In the genomic region with DNA sequence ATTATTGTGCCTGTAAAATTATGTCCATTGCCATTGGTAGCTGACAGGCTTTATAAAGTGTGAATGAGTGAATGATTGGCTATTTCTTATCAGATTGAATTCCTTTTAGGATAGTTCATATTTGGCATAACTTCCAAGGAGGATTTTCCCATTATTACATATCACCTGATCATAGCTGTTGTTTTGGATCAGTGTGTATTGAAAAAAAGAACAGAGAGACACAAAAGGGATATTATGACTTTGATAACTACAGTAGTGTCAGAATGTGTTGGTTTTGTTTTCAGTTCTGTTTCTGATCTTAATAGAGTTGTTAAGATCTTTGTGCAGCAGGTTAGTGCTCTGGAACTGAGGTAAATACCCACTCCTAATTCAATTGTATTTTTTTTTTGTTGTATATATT, we compare ENCODE assay signal across 10 cellular contexts.
DNase-seq lines count a peak whose midpoint lies in the region; ATAC-seq and TF ChIP-seq lines count a peak whose summit lies in the region.
"Had no signal": no experiment of that assay in that cellular context is flagged by ENCODE, and none has a peak within 500 bp of the region (broad histone marks: within the 10 kb centered on the region; RNA-seq: fewer than 3 reads in every experiment).

No MANE protein-coding gene starts in this region.

- no peak for DNase-seq in A673 (ENCODE audit: low spot score)
- no peak for DNase-seq in HFFc6
- DNase-seq in NCI-H510A (lab: John Stamatoyannopoulos, UW) = no peak
- DNase-seq in NCI-H2196 treated with DMSO at 0.1 percent for 48 hours (lab: John Stamatoyannopoulos, UW; ENCODE audit: unreplicated experiment) = no peak
- DNase-seq in H7 = no peak
- DNase-seq: Peyer's patch had no signal

- intact Hi-C loops in A673 (cut with micrococcal nuclease; ENCODE audit: unreplicated experiment) = no loop called here

- ATAC-seq in GM18909 (IDR thresholded peaks at IDR 0.05; ENCODE audit: poor library complexity, unreplicated experiment) (peak; percentile 85), HG02943 (IDR thresholded peaks at IDR 0.05; ENCODE audit: low read depth, unreplicated experiment) (peak; percentile 74)

- peak overlapping the region; percentile 88 for H3K27ac ChIP-seq in A673 (ENCODE audit: low read depth, low read length, poor library complexity, severe bottlenecking)

- peaks cover 32% of the 10 kb centered on the region for H3K4me1 Mint-ChIP-seq in activated naive CD8-positive, alpha-beta T cell (ENCODE audit: low read depth)
- H3K4me1 Mint-ChIP-seq in HFFc6 (ENCODE audit: low read depth) = peaks cover 33% of the 10 kb centered on the region

- H3K4me3 Mint-ChIP-seq in activated naive CD8-positive, alpha-beta T cell = no peak overlapping the region
- no peak overlapping the region for H3K4me3 Mint-ChIP-seq in HFFc6

- TF ChIP-seq CTCF in A673 (conservative IDR thresholded peaks at IDR 0.05; ENCODE audit: low read depth, low read length) = no peak
- no peak for TF ChIP-seq CTCF in HFFc6 (IDR thresholded peaks at IDR 0.05)

- H3K9me3 Mint-ChIP-seq in activated naive CD8-positive, alpha-beta T cell (ENCODE audit: low read depth) = no peaks in the 10 kb centered on the region
- H3K9me3 Mint-ChIP-seq in HFFc6 = no peaks in the 10 kb centered on the region

- peaks cover 7% of the 10 kb centered on the region for H3K36me3 Mint-ChIP-seq in activated naive CD8-positive, alpha-beta T cell
- 0 out of 2 replicates have a peak, but pooled peaks cover 4% of the 10 kb centered on the region for H3K36me3 Mint-ChIP-seq in HFFc6 (ENCODE audit: low read depth)

- no peaks in the 10 kb centered on the region for H3K9me3 ChIP-seq in A673 (ENCODE audit: low read depth, low read length, poor library complexity, severe bottlenecking)
- H3K9me3 ChIP-seq: Peyer's patch had no signal

- no peak overlapping the region for H3K4me3 ChIP-seq in A673 (ENCODE audit: low read depth, low read length, poor library complexity, severe bottlenecking)
- H3K4me3 ChIP-seq in H7 (ENCODE audit: insufficient read depth, low read depth, low read length) = no peak overlapping the region
- H3K4me3 ChIP-seq: Peyer's patch had no signal

- H3K36me3 ChIP-seq in A673 (ENCODE audit: insufficient read depth, low read length, poor library complexity, severe bottlenecking) (no peaks in the 10 kb centered on the region), H7 (replicated peaks; ENCODE audit: control insufficient read depth, insufficient read depth, low read length) (no peaks in the 10 kb centered on the region)
- H3K36me3 ChIP-seq: Peyer's patch had no signal

- no TSS peak for BruUV-seq in A673 (replicated peaks; lab: Mats Ljungman, UMichigan)

- H3K27me3 Mint-ChIP-seq in activated naive CD8-positive, alpha-beta T cell = no peaks in the 10 kb centered on the region
- H3K27me3 Mint-ChIP-seq in HFFc6 (ENCODE audit: insufficient read depth) = no peaks in the 10 kb centered on the region; the same call in 1 of the 2 replicates
- H3K27me3 Mint-ChIP-seq: progenitor cell of endocrine pancreas had no signal

- CTCF ChIA-PET in A673 (lab: Charles Lee) = no interaction called here

- peak overlapping the region; percentile 68 for H3K27ac Mint-ChIP-seq in activated naive CD8-positive, alpha-beta T cell
- H3K27ac Mint-ChIP-seq in HFFc6 = no peak overlapping the region
- H3K27ac Mint-ChIP-seq: progenitor cell of endocrine pancreas had no signal

- H3K4me1 ChIP-seq in A673 (ENCODE audit: insufficient read depth, low read length, poor library complexity, severe bottlenecking) = peaks cover 64% of the 10 kb centered on the region

- H3K27me3 ChIP-seq in A673 (replicated peaks; ENCODE audit: insufficient read depth, low read depth, low read length, poor library complexity) = no peaks in the 10 kb centered on the region
- no peaks in the 10 kb centered on the region for H3K27me3 ChIP-seq in H7 (ENCODE audit: control insufficient read depth, insufficient read depth, low read length)
- H3K27me3 ChIP-seq: Peyer's patch had no signal

- POLR2A ChIA-PET in A673 (lab: Charles Lee; ENCODE audit: low non-redundant PET) = no interaction called here
